11 cellular contexts compared by ENCODE assay signal in genomic region chr12:91387461-91388134, GRCh38.
"Had no signal": no experiment of that assay in that cellular context is flagged by ENCODE, and none has a peak within 500 bp of the region (broad histone marks: within the 10 kb centered on the region; RNA-seq: fewer than 3 reads in every experiment).

No MANE protein-coding gene starts in this region.

- H3K27ac Mint-ChIP-seq: activated naive CD4-positive, alpha-beta T cell treated with anti-CD3 and anti-CD28 coated beads, Interleukin-2, amount 50 U/mL, for 72 hours; memory B cell; T-helper 1 cell treated with Interleukin-12 subunit alpha and Interleukin-12 subunit beta and Interleukin-4 antibody, amounts not matched to agents 30 μg/mL and 1 μg/mL, for 36 hours had no signal

- H3K36me3 Mint-ChIP-seq: natural killer cell treated with Interleukin-12 subunit alpha and Interleukin-12 subunit beta and Interleukin-15 and Interleukin-18, amount 100 ng/mL, for 72 hours had no signal

- H3K9me3 Mint-ChIP-seq: natural killer cell treated with Interleukin-12 subunit alpha and Interleukin-12 subunit beta and Interleukin-15 and Interleukin-18, amount 100 ng/mL, for 72 hours; T-helper 1 cell treated with Interleukin-12 subunit alpha and Interleukin-12 subunit beta and Interleukin-4 antibody, amounts not matched to agents 30 μg/mL and 1 μg/mL, for 36 hours had no signal

- DNase-seq: activated effector memory CD4-positive, alpha-beta T cell treated with Interleukin-2 at 50 U/mL for 16 hours; activated T-cell treated with anti-CD3 and anti-CD28 coated beads, Interleukin-2, amount 50 U/mL, for 1 hour; anterior cingulate cortex; heart left ventricle; left colon; stimulated activated CD4-positive, alpha-beta T cell treated with anti-CD3 and anti-CD28 coated beads, Interleukin-4, amount 100 ng/mL, for 24 hours; trophoblast cell had no signal

- H3K4me1 Mint-ChIP-seq: memory B cell had no signal

- ATAC-seq: activated naive CD4-positive, alpha-beta T cell treated with anti-CD3 and anti-CD28 coated beads, Interleukin-2, amount 50 U/mL, for 72 hours; left colon; natural killer cell treated with Interleukin-12 subunit alpha and Interleukin-12 subunit beta and Interleukin-15 and Interleukin-18, amount 100 ng/mL, for 72 hours had no signal

- H3K4me3 Mint-ChIP-seq: memory B cell; natural killer cell treated with Interleukin-12 subunit alpha and Interleukin-12 subunit beta and Interleukin-15 and Interleukin-18, amount 100 ng/mL, for 72 hours; T-helper 1 cell treated with Interleukin-12 subunit alpha and Interleukin-12 subunit beta and Interleukin-4 antibody, amounts not matched to agents 30 μg/mL and 1 μg/mL, for 36 hours had no signal
